In genomic region chr7:135957627-135958026, GRCh38 we compare ENCODE assay signal across 24 cellular contexts.
"Had no signal": no experiment of that assay in that cellular context is flagged by ENCODE, and none has a peak within 500 bp of the region (broad histone marks: within the 10 kb centered on the region; RNA-seq: fewer than 3 reads in every experiment).

No MANE protein-coding gene starts in this region.

- FAIRE-seq: endothelial cell of umbilical vein, small intestine had no signal

- H3K36me3 ChIP-seq: left lung, upper lobe of left lung had no signal

- H2AFZ ChIP-seq: hepatocyte had no signal

- DNase-seq: activated CD4-positive, alpha-beta memory T cell treated with anti-CD3 and anti-CD28 coated beads, Interleukin-2, amount 10 ng/mL, durations not matched to agents 7 days and 5 days; activated CD4-positive, alpha-beta T cell treated with anti-CD3 and anti-CD28 coated beads, Interleukin-2, amount 10 ng/mL, durations not matched to agents 24 days and 14 days; activated effector memory CD4-positive, alpha-beta T cell treated with anti-CD3 and anti-CD28 coated beads, Interleukin-2, amount 50 U/mL, for 16 hours; activated naive CD4-positive, alpha-beta T cell treated with anti-CD3 and anti-CD28 coated beads, Interleukin-2, amount 10 ng/mL, durations not matched to agents 7 days and 5 days; anterior cingulate cortex; central memory CD4-positive, alpha-beta T cell; dermis blood vessel endothelial cell; effector CD8-positive, alpha-beta T cell; foreskin melanocyte; immature natural killer cell; left lung; posterior cingulate gyrus; small intestine; stimulated activated CD4-positive, alpha-beta T cell treated with anti-CD3 and anti-CD28 coated beads, Interleukin-2, amount 100 ng/mL, for 24 hours; testis; upper lobe of left lung had no signal

- H3K9me3 Mint-ChIP-seq: activated CD4-positive, alpha-beta memory T cell treated with anti-CD3 and anti-CD28 coated beads, Interleukin-2, amount 10 ng/mL, durations not matched to agents 7 days and 5 days; activated CD4-positive, alpha-beta T cell treated with anti-CD3 and anti-CD28 coated beads, Interleukin-2, amount 10 ng/mL, durations not matched to agents 24 days and 14 days; activated naive CD4-positive, alpha-beta T cell treated with anti-CD3 and anti-CD28 coated beads, Interleukin-2, amount 10 ng/mL, durations not matched to agents 7 days and 5 days; brain; immature natural killer cell; neural crest cell had no signal

- H3K9me3 ChIP-seq: left lung, testis, upper lobe of left lung had no signal

- H3K4me1 ChIP-seq: testis had no signal

- H3K4me3 ChIP-seq: hepatocyte, left lung, testis, upper lobe of left lung had no signal

- H3K27me3 ChIP-seq: hepatocyte, left lung, testis, upper lobe of left lung had no signal

- H3K4me2 ChIP-seq: hepatocyte had no signal

- H3K27ac Mint-ChIP-seq: activated CD4-positive, alpha-beta memory T cell treated with anti-CD3 and anti-CD28 coated beads, Interleukin-2, amount 10 ng/mL, durations not matched to agents 7 days and 5 days; activated CD4-positive, alpha-beta T cell treated with anti-CD3 and anti-CD28 coated beads, Interleukin-2, amount 10 ng/mL, durations not matched to agents 24 days and 14 days; activated naive CD4-positive, alpha-beta T cell treated with anti-CD3 and anti-CD28 coated beads, Interleukin-2, amount 10 ng/mL, durations not matched to agents 7 days and 5 days; stimulated activated memory B cell treated with anti-CD40 and anti-IgM and Interleukin-4, amounts not matched to agents 10 μg/mL and 1 μg/mL and 100 μg/mL, for 72 hours had no signal

- ATAC-seq: activated CD4-positive, CD25-positive, alpha-beta regulatory T cell treated with anti-CD3 and anti-CD28 coated beads, Interleukin-2, amount 50 U/mL, for 24 hours; esophagus mucosa; left lung; sciatic nerve; stimulated activated memory B cell treated with anti-CD40 and anti-IgM and Interleukin-4, amounts not matched to agents 10 μg/mL and 1 μg/mL and 100 μg/mL, for 72 hours had no signal

- H3K27me3 Mint-ChIP-seq: activated CD4-positive, alpha-beta memory T cell treated with anti-CD3 and anti-CD28 coated beads, Interleukin-2, amount 10 ng/mL, durations not matched to agents 7 days and 5 days; activated CD4-positive, alpha-beta T cell treated with anti-CD3 and anti-CD28 coated beads, Interleukin-2, amount 10 ng/mL, durations not matched to agents 24 days and 14 days; activated naive CD4-positive, alpha-beta T cell treated with anti-CD3 and anti-CD28 coated beads, Interleukin-2, amount 10 ng/mL, durations not matched to agents 7 days and 5 days; brain; stimulated activated memory B cell treated with anti-CD40 and anti-IgM and Interleukin-4, amounts not matched to agents 10 μg/mL and 1 μg/mL and 100 μg/mL, for 72 hours had no signal

- H3K4me3 Mint-ChIP-seq: activated CD4-positive, alpha-beta memory T cell treated with anti-CD3 and anti-CD28 coated beads, Interleukin-2, amount 10 ng/mL, durations not matched to agents 7 days and 5 days; activated CD4-positive, alpha-beta T cell treated with anti-CD3 and anti-CD28 coated beads, Interleukin-2, amount 10 ng/mL, durations not matched to agents 24 days and 14 days; activated naive CD4-positive, alpha-beta T cell treated with anti-CD3 and anti-CD28 coated beads, Interleukin-2, amount 10 ng/mL, durations not matched to agents 7 days and 5 days; brain; neural crest cell; stimulated activated memory B cell treated with anti-CD40 and anti-IgM and Interleukin-4, amounts not matched to agents 10 μg/mL and 1 μg/mL and 100 μg/mL, for 72 hours had no signal

- H3K27ac ChIP-seq: hepatocyte, left lung, testis, upper lobe of left lung had no signal
